Comparison of ENCODE assay signal across 18 cellular contexts in the genomic region with DNA sequence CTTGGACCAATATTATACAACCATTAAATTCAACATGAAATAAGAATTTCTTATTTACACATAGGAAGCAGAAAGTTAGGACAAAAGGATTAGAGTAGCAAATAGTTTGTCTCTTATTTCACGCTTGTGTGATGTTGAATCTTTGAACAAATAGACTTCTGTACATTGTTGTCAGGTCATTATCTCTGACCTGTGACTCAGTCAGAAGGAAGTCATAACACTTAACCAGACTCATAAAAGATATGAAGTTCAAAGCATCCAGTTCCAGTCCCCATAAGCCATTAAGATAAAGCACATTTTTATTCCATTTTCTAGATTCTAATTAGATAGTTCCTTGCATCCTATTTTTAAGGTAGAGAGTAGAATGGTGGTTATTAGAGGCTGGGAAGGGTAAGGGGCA.
DNase-seq lines count a peak whose midpoint lies in the region; ATAC-seq, FAIRE-seq and TF ChIP-seq lines count a peak whose summit lies in the region.
"Had no signal": no experiment of that assay in that cellular context is flagged by ENCODE, and none has a peak within 500 bp of the region (broad histone marks: within the 10 kb centered on the region; RNA-seq: fewer than 3 reads in every experiment).

No MANE protein-coding gene starts in this region.

- no peaks in the 10 kb centered on the region for H3K9me3 ChIP-seq in SK-N-SH
- no peaks in the 10 kb centered on the region for H3K9me3 ChIP-seq in PC-3 (ENCODE audit: low read length)
- no peaks in the 10 kb centered on the region for H3K9me3 ChIP-seq in small intestine (ENCODE audit: control insufficient read depth, low read depth)
- H3K9me3 ChIP-seq: colonic mucosa had no signal

- TF ChIP-seq CTCF in SK-N-SH (IDR thresholded peaks at IDR 0.05) (no peak), PC-3 (conservative IDR thresholded peaks at IDR 0.05; ENCODE audit: low read depth, low read length) (no peak)

- H3K36me3 ChIP-seq in SK-N-SH (replicated peaks in 1 of 2; ENCODE audit: control insufficient read depth in 1 of 2, insufficient read depth in 2 of 2, low read length in 1 of 2) (no peaks in the 10 kb centered on the region), PC-3 (ENCODE audit: low read depth, low read length) (no peaks in the 10 kb centered on the region), small intestine (ENCODE audit: control insufficient read depth in 2 of 2, insufficient read depth in 2 of 2, low read length in 2 of 2) (no peaks in the 10 kb centered on the region)
- H3K36me3 ChIP-seq: colonic mucosa had no signal

- H2AFZ ChIP-seq in SK-N-SH (ENCODE audit: low read depth): no peak overlapping the region
- H2AFZ ChIP-seq in PC-3 (ENCODE audit: low read length): no peak overlapping the region

- no peak for TF ChIP-seq RAD21 in SK-N-SH (IDR thresholded peaks at IDR 0.05; ENCODE audit: low read length)

- ATAC-seq in SK-N-SH treated with all-trans-retinoic acid at 6 μM for 48 hours (no peak), PC-3 (peak; percentile 77), GM18519 (IDR thresholded peaks at IDR 0.05; ENCODE audit: low FRiP score, unreplicated experiment) (no peak)
- ATAC-seq: Right ventricle myocardium inferior, T-helper 17 cell had no signal

- H3K4me2 ChIP-seq in SK-N-SH (no peak overlapping the region), PC-3 (ENCODE audit: low read length) (no peak overlapping the region)

- H3K9ac ChIP-seq in SK-N-SH (no peak overlapping the region), PC-3 (ENCODE audit: low read length) (no peak overlapping the region)

- intact Hi-C loops in PC-3 (cut with micrococcal nuclease): no loop called here

- H3K4me1 ChIP-seq in SK-N-SH (ENCODE audit: control insufficient read depth in 1 of 2, insufficient read depth in 2 of 2, low read depth in 1 of 2, low read length in 1 of 2) (no peaks in the 10 kb centered on the region; a peak in 1 of 4 replicates), PC-3 (ENCODE audit: insufficient read depth, low read length) (no peaks in the 10 kb centered on the region), small intestine (ENCODE audit: control insufficient read depth in 2 of 2, insufficient read depth in 1 of 2, low read depth in 1 of 2, low read length in 1 of 2) (no peaks in the 10 kb centered on the region)
- H3K4me1 ChIP-seq: colonic mucosa had no signal

- peak; percentile 77 for FAIRE-seq in small intestine (lab: Jason Lieb, UNC)

- H3K27me3 ChIP-seq in SK-N-SH (ENCODE audit: insufficient read depth) (no peaks in the 10 kb centered on the region; the same call in 1 of the 2 replicates), PC-3 (ENCODE audit: low read length) (peaks cover 33% of the 10 kb centered on the region; the same call in 1 of the 2 replicates), small intestine (ENCODE audit: control insufficient read depth in 2 of 2, insufficient read depth in 2 of 2, low read length in 2 of 2) (no peaks in the 10 kb centered on the region)
- H3K27me3 ChIP-seq: colonic mucosa had no signal

- H4K20me1 ChIP-seq in SK-N-SH (ENCODE audit: insufficient read depth): no peaks in the 10 kb centered on the region
- no peaks in the 10 kb centered on the region for H4K20me1 ChIP-seq in PC-3 (ENCODE audit: low read length)

- H3K27ac ChIP-seq in SK-N-SH (ENCODE audit: low read depth in 2 of 2, low read length in 1 of 2) (no peak overlapping the region), PC-3 (ENCODE audit: low read length) (no peak overlapping the region), small intestine (ENCODE audit: low read depth in 1 of 2, low read length in 1 of 2) (no peak overlapping the region)
- H3K27ac ChIP-seq: colonic mucosa had no signal

- TF ChIP-seq EP300 in SK-N-SH (IDR thresholded peaks at IDR 0.05; ENCODE audit: borderline replicate concordance in 1 of 2, low read depth in 1 of 2, low read length in 1 of 2): no peak

- H3K9me2 ChIP-seq in SK-N-SH (no peaks in the 10 kb centered on the region), PC-3 (replicated peaks; ENCODE audit: low read length) (no peaks in the 10 kb centered on the region)

- H3K4me3 ChIP-seq in SK-N-SH (ENCODE audit: low read depth in 2 of 2, low read length in 1 of 2): no peak overlapping the region
- no peak overlapping the region for H3K4me3 ChIP-seq in PC-3 (ENCODE audit: low read length)
- no peak overlapping the region for H3K4me3 ChIP-seq in small intestine (ENCODE audit: low read depth in 1 of 2, low read length in 2 of 2)
- H3K4me3 ChIP-seq: colonic mucosa had no signal

- POLR2A ChIA-PET in SK-N-SH (lab: Yijun Ruan, JAX) (no interaction called here), PC-3 (lab: Charles Lee; ENCODE audit: unreplicated experiment) (no interaction called here)

- 55% methylated on average over 1 of the region's 1 CpG for WGBS in SK-N-SH (ENCODE audit: low lambda C conversion rate)
- WGBS in small intestine, 3 donors: 10 to 42% (median 32%) methylated on average over 1 of the region's 1 CpG

- H3K79me2 ChIP-seq in SK-N-SH (ENCODE audit: insufficient read depth) (no peaks in the 10 kb centered on the region), PC-3 (ENCODE audit: low read length) (no peaks in the 10 kb centered on the region)

- no TSS peak for BruUV-seq in PC-3 (replicated peaks; lab: Mats Ljungman, UMichigan)

- no peak for DNase-seq in SK-N-SH
- DNase-seq in PC-3: peak; percentile 70
- DNase-seq in dermis blood vessel endothelial cell: peak; percentile 59
- DNase-seq in small intestine: peak; percentile 80
- DNase-seq in stimulated activated CD4-positive, alpha-beta T cell treated with anti-CD3 and anti-CD28 coated beads, Interleukin-15, amount 100 ng/mL, for 24 hours: no peak
- DNase-seq in G401 (ENCODE audit: low spot score): no peak
- DNase-seq: activated CD4-positive, CD25-positive, alpha-beta regulatory T cell treated with anti-CD3 and anti-CD28 coated beads, Interleukin-2, amount 50 U/mL, for 72 hours; activated effector memory CD4-positive, alpha-beta T cell treated with anti-CD3 and anti-CD28 coated beads, Interleukin-2, amount 50 U/mL, for 16 hours; colonic mucosa; glutamatergic neuron; H7; immature natural killer cell; NCI-H1092; NK-92 treated with Interleukin-12 subunit alpha and Interleukin-12 subunit beta, amount 100 ng/mL, for 24 hours; T-helper 17 cell had no signal

- H3F3A ChIP-seq in SK-N-SH (replicated peaks; ENCODE audit: insufficient read depth) (no peaks in the 10 kb centered on the region), PC-3 (ENCODE audit: low read length, unreplicated experiment) (no peaks in the 10 kb centered on the region)

- CTCF ChIA-PET in SK-N-SH (lab: Yijun Ruan, JAX): no interaction called here
- CTCF ChIA-PET in PC-3 (lab: Charles Lee): no interaction called here

- in situ Hi-C loops in G401 (cut with HindIII; ENCODE audit: low sequenced_read_pairs): no loop called here

TF ChIP-seq in SK-N-SH treated with all-trans-retinoic acid at 6 μM for 48 hours, 23 proteins besides CTCF, POLR2A, EP300 and RAD21:
- peak; percentile 47 for TF ChIP-seq ISL1 (CRISPR knock-in tag; IDR thresholded peaks at IDR 0.05)
- TF ChIP-seq, protein P1, sequence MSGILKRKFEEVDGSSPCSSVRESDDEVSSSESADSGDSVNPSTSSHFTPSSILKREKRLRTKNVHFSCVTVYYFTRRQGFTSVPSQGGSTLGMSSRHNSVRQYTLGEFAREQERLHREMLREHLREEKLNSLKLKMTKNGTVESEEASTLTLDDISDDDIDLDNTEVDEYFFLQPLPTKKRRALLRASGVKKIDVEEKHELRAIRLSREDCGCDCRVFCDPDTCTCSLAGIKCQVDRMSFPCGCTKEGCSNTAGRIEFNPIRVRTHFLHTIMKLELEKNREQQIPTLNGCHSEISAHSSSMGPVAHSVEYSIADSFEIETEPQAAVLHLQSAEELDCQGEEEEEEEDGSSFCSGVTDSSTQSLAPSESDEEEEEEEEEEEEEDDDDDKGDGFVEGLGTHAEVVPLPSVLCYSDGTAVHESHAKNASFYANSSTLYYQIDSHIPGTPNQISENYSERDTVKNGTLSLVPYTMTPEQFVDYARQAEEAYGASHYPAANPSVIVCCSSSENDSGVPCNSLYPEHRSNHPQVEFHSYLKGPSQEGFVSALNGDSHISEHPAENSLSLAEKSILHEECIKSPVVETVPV (CRISPR knock-in tag; IDR thresholded peaks at IDR 0.05): no peak
- TF ChIP-seq TOX (CRISPR knock-in tag; IDR thresholded peaks at IDR 0.05; ENCODE audit: borderline replicate concordance): no peak
- TF ChIP-seq SNAI2 (CRISPR knock-in tag; IDR thresholded peaks at IDR 0.05): no peak
- no peak for TF ChIP-seq TCF4 (CRISPR knock-in tag; IDR thresholded peaks at IDR 0.05; ENCODE audit: borderline replicate concordance)

TF ChIP-seq in SK-N-SH, 30 proteins besides CTCF, POLR2A, EP300 and RAD21 (continues in another document):
- TF ChIP-seq RCOR1 (IDR thresholded peaks at IDR 0.05; ENCODE audit: low read length) (no peak), TCF12 (IDR thresholded peaks at IDR 0.05) (no peak), SIN3A (IDR thresholded peaks at IDR 0.05; ENCODE audit: borderline replicate concordance, low read depth, low read length) (no peak), GATA2 (CRISPR knock-in tag; IDR thresholded peaks at IDR 0.05) (no peak), NRF1 (IDR thresholded peaks at IDR 0.05; ENCODE audit: low read depth, low read length) (no peak), FOXM1 (IDR thresholded peaks at IDR 0.05; ENCODE audit: low read depth) (no peak), RXRA (IDR thresholded peaks at IDR 0.05; ENCODE audit: borderline replicate concordance, low read depth) (no peak), EZH2phosphoT487 (IDR thresholded peaks at IDR 0.05; ENCODE audit: borderline replicate concordance, low read depth) (no peak), TAF1 (IDR thresholded peaks at IDR 0.05; ENCODE audit: borderline replicate concordance, low read depth, low read length) (no peak)
- TF ChIP-seq, protein P2, sequence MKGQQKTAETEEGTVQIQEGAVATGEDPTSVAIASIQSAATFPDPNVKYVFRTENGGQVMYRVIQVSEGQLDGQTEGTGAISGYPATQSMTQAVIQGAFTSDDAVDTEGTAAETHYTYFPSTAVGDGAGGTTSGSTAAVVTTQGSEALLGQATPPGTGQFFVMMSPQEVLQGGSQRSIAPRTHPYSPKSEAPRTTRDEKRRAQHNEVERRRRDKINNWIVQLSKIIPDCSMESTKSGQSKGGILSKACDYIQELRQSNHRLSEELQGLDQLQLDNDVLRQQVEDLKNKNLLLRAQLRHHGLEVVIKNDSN (IDR thresholded peaks at IDR 0.05; ENCODE audit: borderline replicate concordance, low read depth): no peak

Comparison
In these comparisons a context has a peak if more than half of its experiments do, and no peak if none do; other contexts are left out.
1. DNase-seq: peak in PC-3 (single experiment), dermis blood vessel endothelial cell (single experiment) and small intestine (single experiment); none in SK-N-SH (single experiment), stimulated activated CD4-positive, alpha-beta T cell treated with anti-CD3 and anti-CD28 coated beads, Interleukin-15, amount 100 ng/mL, for 24 hours (single experiment) and G401 (single experiment).